2 cellular contexts compared by ENCODE assay signal in genomic region chr1:47265529-47265928, GRCh38. TPM values are rescaled to one million over a fixed set of nuclear protein-coding genes. Genes with fewer than 3 reads are reported as not detected.
"Had no signal": no experiment of that assay in that cellular context is flagged by ENCODE, and none has a peak within 500 bp of the region (broad histone marks: within the 10 kb centered on the region; RNA-seq: fewer than 3 reads in every experiment).

No MANE protein-coding gene starts in this region.

RNA-seq across cellular contexts. Expression of gene TAL1, which starts 33.5 kb away (rescaled TPM):
- total RNA-seq: LHCN-M2, PC-3 had no signal
